In genomic region chr14:77622562-77622961, GRCh38 we compare ENCODE assay signal across 18 cellular contexts. TPM values are rescaled to one million over a fixed set of nuclear protein-coding genes. Genes with fewer than 3 reads are reported as not detected.
DNase-seq lines count a peak whose midpoint lies in the region; ATAC-seq and TF ChIP-seq lines count a peak whose summit lies in the region.
"Had no signal": no experiment of that assay in that cellular context is flagged by ENCODE, and none has a peak within 500 bp of the region (broad histone marks: within the 10 kb centered on the region; RNA-seq: fewer than 3 reads in every experiment).

No MANE protein-coding gene starts in this region.

- H3K4me3 Mint-ChIP-seq in osteocyte (ENCODE audit: unreplicated experiment): no peak overlapping the region
- H3K4me3 Mint-ChIP-seq: activated naive CD4-positive, alpha-beta T cell treated with anti-CD3 and anti-CD28 coated beads, Interleukin-2, amount 10 ng/mL, durations not matched to agents 7 days and 5 days; dendritic cell treated with granulocyte-macrophage colony-stimulating factor and Interleukin-4, amounts not matched to agents 40 ng/mL and 50 ng/mL, for 4 days; stimulated activated memory B cell treated with anti-CD40 and anti-IgM and Interleukin-4, amounts not matched to agents 10 μg/mL and 1 μg/mL and 100 μg/mL, for 72 hours had no signal

- H3K36me3 Mint-ChIP-seq in osteocyte (ENCODE audit: unreplicated experiment): no peaks in the 10 kb centered on the region
- H3K36me3 Mint-ChIP-seq: CD14-positive monocyte; stimulated activated memory B cell treated with anti-CD40 and anti-IgM and Interleukin-4, amounts not matched to agents 10 μg/mL and 1 μg/mL and 100 μg/mL, for 72 hours had no signal

- peaks cover 14% of the 10 kb centered on the region for H3K27me3 Mint-ChIP-seq in osteocyte (ENCODE audit: unreplicated experiment)
- H3K27me3 Mint-ChIP-seq: dendritic cell treated with granulocyte-macrophage colony-stimulating factor and Interleukin-4, amounts not matched to agents 40 ng/mL and 50 ng/mL, for 4 days; stimulated activated memory B cell treated with anti-CD40 and anti-IgM and Interleukin-4, amounts not matched to agents 10 μg/mL and 1 μg/mL and 100 μg/mL, for 72 hours had no signal

- no peak overlapping the region for H3K27ac Mint-ChIP-seq in osteocyte (ENCODE audit: unreplicated experiment)
- H3K27ac Mint-ChIP-seq: activated naive CD4-positive, alpha-beta T cell treated with anti-CD3 and anti-CD28 coated beads, Interleukin-2, amount 10 ng/mL, durations not matched to agents 7 days and 5 days; stimulated activated memory B cell treated with anti-CD40 and anti-IgM and Interleukin-4, amounts not matched to agents 10 μg/mL and 1 μg/mL and 100 μg/mL, for 72 hours had no signal

- DNase-seq in DMS53 (lab: John Stamatoyannopoulos, UW) (peak; percentile 29), osteocyte (ENCODE audit: extremely low spot score, unreplicated experiment) (peak; percentile 36), globus pallidus (ENCODE audit: low spot score) (no peak), EL (no peak), NCI-H345 treated with DMSO at 0.1 percent for 48 hours (lab: John Stamatoyannopoulos, UW; ENCODE audit: unreplicated experiment) (no peak)
- DNase-seq in activated CD4-positive, alpha-beta T cell treated with anti-CD3 and anti-CD28 coated beads, Interleukin-2, amount 50 U/mL, for 1 hour: no peak
- DNase-seq: activated naive CD4-positive, alpha-beta T cell treated with anti-CD3 and anti-CD28 coated beads, Interleukin-2, amount 10 ng/mL, durations not matched to agents 7 days and 5 days; activated T-cell treated with anti-CD3 and anti-CD28 coated beads, Interleukin-2, amount 50 U/mL, for 48 hours; amygdala; glutamatergic neuron; left ventricle myocardium superior; NCI-H526 treated with DMSO at 0.1 percent for 48 hours; SHP77 had no signal

- no peak for TF ChIP-seq EP300 in Ishikawa (IDR thresholded peaks at IDR 0.05; ENCODE audit: borderline replicate concordance)

- peak; percentile 87 for ATAC-seq in esophagus mucosa
- ATAC-seq: stimulated activated memory B cell treated with anti-CD40 and anti-IgM and Interleukin-4, amounts not matched to agents 10 μg/mL and 1 μg/mL and 100 μg/mL, for 72 hours had no signal

- no peak for TF ChIP-seq CTCF in osteocyte (IDR thresholded peaks at IDR 0.05)

- TF ChIP-seq RAD21 in Ishikawa (IDR thresholded peaks at IDR 0.05; ENCODE audit: low read depth): no peak

- H3K9me3 Mint-ChIP-seq in osteocyte (ENCODE audit: unreplicated experiment): no peaks in the 10 kb centered on the region
- H3K9me3 Mint-ChIP-seq: activated naive CD4-positive, alpha-beta T cell treated with anti-CD3 and anti-CD28 coated beads, Interleukin-2, amount 10 ng/mL, durations not matched to agents 7 days and 5 days; CD14-positive monocyte; dendritic cell treated with granulocyte-macrophage colony-stimulating factor and Interleukin-4, amounts not matched to agents 40 ng/mL and 50 ng/mL, for 4 days; stimulated activated memory B cell treated with anti-CD40 and anti-IgM and Interleukin-4, amounts not matched to agents 10 μg/mL and 1 μg/mL and 100 μg/mL, for 72 hours had no signal

- H3K4me1 Mint-ChIP-seq in osteocyte (ENCODE audit: unreplicated experiment): no peaks in the 10 kb centered on the region
- H3K4me1 Mint-ChIP-seq: stimulated activated memory B cell treated with anti-CD40 and anti-IgM and Interleukin-4, amounts not matched to agents 10 μg/mL and 1 μg/mL and 100 μg/mL, for 72 hours had no signal

TF ChIP-seq in Ishikawa, 13 proteins besides CTCF, POLR2A, EP300 and RAD21:
- TF ChIP-seq, protein P1, sequence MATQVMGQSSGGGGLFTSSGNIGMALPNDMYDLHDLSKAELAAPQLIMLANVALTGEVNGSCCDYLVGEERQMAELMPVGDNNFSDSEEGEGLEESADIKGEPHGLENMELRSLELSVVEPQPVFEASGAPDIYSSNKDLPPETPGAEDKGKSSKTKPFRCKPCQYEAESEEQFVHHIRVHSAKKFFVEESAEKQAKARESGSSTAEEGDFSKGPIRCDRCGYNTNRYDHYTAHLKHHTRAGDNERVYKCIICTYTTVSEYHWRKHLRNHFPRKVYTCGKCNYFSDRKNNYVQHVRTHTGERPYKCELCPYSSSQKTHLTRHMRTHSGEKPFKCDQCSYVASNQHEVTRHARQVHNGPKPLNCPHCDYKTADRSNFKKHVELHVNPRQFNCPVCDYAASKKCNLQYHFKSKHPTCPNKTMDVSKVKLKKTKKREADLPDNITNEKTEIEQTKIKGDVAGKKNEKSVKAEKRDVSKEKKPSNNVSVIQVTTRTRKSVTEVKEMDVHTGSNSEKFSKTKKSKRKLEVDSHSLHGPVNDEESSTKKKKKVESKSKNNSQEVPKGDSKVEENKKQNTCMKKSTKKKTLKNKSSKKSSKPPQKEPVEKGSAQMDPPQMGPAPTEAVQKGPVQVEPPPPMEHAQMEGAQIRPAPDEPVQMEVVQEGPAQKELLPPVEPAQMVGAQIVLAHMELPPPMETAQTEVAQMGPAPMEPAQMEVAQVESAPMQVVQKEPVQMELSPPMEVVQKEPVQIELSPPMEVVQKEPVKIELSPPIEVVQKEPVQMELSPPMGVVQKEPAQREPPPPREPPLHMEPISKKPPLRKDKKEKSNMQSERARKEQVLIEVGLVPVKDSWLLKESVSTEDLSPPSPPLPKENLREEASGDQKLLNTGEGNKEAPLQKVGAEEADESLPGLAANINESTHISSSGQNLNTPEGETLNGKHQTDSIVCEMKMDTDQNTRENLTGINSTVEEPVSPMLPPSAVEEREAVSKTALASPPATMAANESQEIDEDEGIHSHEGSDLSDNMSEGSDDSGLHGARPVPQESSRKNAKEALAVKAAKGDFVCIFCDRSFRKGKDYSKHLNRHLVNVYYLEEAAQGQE (IDR thresholded peaks at IDR 0.05; ENCODE audit: low read depth): no peak
- TF ChIP-seq, protein P2, sequence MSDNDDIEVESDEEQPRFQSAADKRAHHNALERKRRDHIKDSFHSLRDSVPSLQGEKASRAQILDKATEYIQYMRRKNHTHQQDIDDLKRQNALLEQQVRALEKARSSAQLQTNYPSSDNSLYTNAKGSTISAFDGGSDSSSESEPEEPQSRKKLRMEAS (IDR thresholded peaks at IDR 0.05): no peak
- TF ChIP-seq FOXM1 (IDR thresholded peaks at IDR 0.05; ENCODE audit: borderline replicate concordance, low read depth) (no peak), CEBPB (IDR thresholded peaks at IDR 0.05) (peak; percentile 89), ZBTB7A (IDR thresholded peaks at IDR 0.05; ENCODE audit: low read depth) (no peak)

RNA-seq across cellular contexts. Expression of gene SPTLC2, which starts 6.1 kb away (rescaled TPM):
- total RNA-seq in esophagus mucosa: 40.1 TPM
- 28.1 and 31.3 TPM in 2 replicates for total RNA-seq in osteocyte

Comparison
In these comparisons a context has a peak if more than half of its experiments do, and no peak if none do; other contexts are left out.
1. DNase-seq: peak in DMS53 (single experiment) and osteocyte (single experiment); none in globus pallidus (single experiment), EL (single experiment), NCI-H345 treated with DMSO at 0.1 percent for 48 hours (single experiment) and activated CD4-positive, alpha-beta T cell treated with anti-CD3 and anti-CD28 coated beads, Interleukin-2, amount 50 U/mL, for 1 hour (single experiment).